Comparison of ENCODE assay signal across 19 cellular contexts in the genomic region with DNA sequence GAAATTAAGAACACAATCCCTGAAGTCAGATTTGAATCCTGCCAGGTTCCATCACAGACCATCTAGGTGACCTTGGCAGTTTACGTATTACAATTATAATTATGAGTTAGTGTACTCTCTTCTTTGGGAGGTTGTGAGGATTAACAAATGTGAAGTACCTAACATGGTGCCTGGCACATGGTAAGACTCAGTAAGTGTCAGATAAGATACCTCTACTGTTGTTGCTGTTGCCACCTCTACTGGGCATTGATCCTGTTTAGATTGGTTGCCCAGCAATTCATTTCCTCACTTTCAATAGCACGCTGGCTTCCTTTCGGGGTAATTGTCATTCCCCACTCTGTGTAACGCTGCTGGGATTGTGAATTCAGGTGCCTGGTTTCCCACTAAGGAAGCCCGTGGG. TPM values are rescaled to one million over a fixed set of nuclear protein-coding genes. Genes with fewer than 3 reads are reported as not detected.
DNase-seq lines count a peak whose midpoint lies in the region; ATAC-seq, FAIRE-seq and TF ChIP-seq lines count a peak whose summit lies in the region.
"Had no signal": no experiment of that assay in that cellular context is flagged by ENCODE, and none has a peak within 500 bp of the region (broad histone marks: within the 10 kb centered on the region; RNA-seq: fewer than 3 reads in every experiment).

No MANE protein-coding gene starts in this region.

- no peak overlapping the region for H3K14ac ChIP-seq in H1 (ENCODE audit: insufficient read length)

- no peak for TF ChIP-seq RAD21 in H1 (IDR thresholded peaks at IDR 0.05 in 1 of 2, conservative IDR thresholded peaks at IDR 0.05 in 1 of 2; ENCODE audit: low read depth in 2 of 2, low read length in 2 of 2)

- H3K27ac ChIP-seq in KMS-11, result peak overlapping the region; percentile 92
- H3K27ac ChIP-seq in H1 (ENCODE audit: low read depth, low read length), result no peak overlapping the region
- H3K27ac ChIP-seq in mesendoderm (ENCODE audit: low read depth, low read length), result no peak overlapping the region
- H3K27ac ChIP-seq: 22Rv1, A549 had no signal

- H2BK15ac ChIP-seq in H1 (ENCODE audit: low read length) (no peak overlapping the region), mesendoderm (replicated peaks; ENCODE audit: low read depth) (no peak overlapping the region)

- H3K79me2 ChIP-seq in KMS-11 (ENCODE audit: insufficient read depth, low read depth) (peaks cover 88% of the 10 kb centered on the region), H1 (ENCODE audit: control insufficient read depth in 1 of 2, insufficient read depth in 2 of 2, low read length in 2 of 2) (no peaks in the 10 kb centered on the region), mesendoderm (ENCODE audit: control insufficient read depth, insufficient read depth, low read length) (no peaks in the 10 kb centered on the region)

- H4K5ac ChIP-seq in H1 (ENCODE audit: insufficient read length, low read depth, low read length) (no peak overlapping the region), mesendoderm (ENCODE audit: low read length) (no peak overlapping the region)

- no peak overlapping the region for H3K4ac ChIP-seq in H1 (replicated peaks; ENCODE audit: insufficient read length, low read depth, low read length)
- no peak overlapping the region for H3K4ac ChIP-seq in mesendoderm (ENCODE audit: low read depth, low read length)

- H2BK120ac ChIP-seq in H1 (replicated peaks; ENCODE audit: low read depth, low read length), result no peak overlapping the region
- no peak overlapping the region for H2BK120ac ChIP-seq in mesendoderm (ENCODE audit: low read depth, low read length)

- H2BK5ac ChIP-seq in H1 (ENCODE audit: low read depth, low read length) (no peak overlapping the region), mesendoderm (ENCODE audit: low read length) (no peak overlapping the region)

- CTCF ChIA-PET in H1 (lab: Charles Lee; ENCODE audit: partially characterized antibody), result no interaction called here

- H3K18ac ChIP-seq in H1 (ENCODE audit: extremely low read depth, low read length), result no peak overlapping the region
- no peak overlapping the region for H3K18ac ChIP-seq in mesendoderm (ENCODE audit: low read length)

- TF ChIP-seq EP300 in H1 (IDR thresholded peaks at IDR 0.05; ENCODE audit: borderline replicate concordance in 1 of 2, low read depth in 2 of 2, low read length in 2 of 2), result no peak

- H4K8ac ChIP-seq in H1 (ENCODE audit: extremely low read depth, insufficient read depth, low read length) (no peak overlapping the region), mesendoderm (ENCODE audit: low read depth, low read length) (no peak overlapping the region)

- TF ChIP-seq CTCF in KMS-11 (conservative IDR thresholded peaks at IDR 0.05; ENCODE audit: low read depth, low read length) (no peak), H1 (IDR thresholded peaks at IDR 0.05; ENCODE audit: control extremely low read depth in 1 of 3, insufficient read depth in 1 of 3, low read depth in 1 of 3, low read length in 3 of 3) (no peak)

- H3K4me3 ChIP-seq in KMS-11 (IDR thresholded peaks at IDR 0.05; ENCODE audit: insufficient read depth, low read depth, low read length) (peak overlapping the region; percentile 68), H1 (ENCODE audit: extremely low read depth in 1 of 4, insufficient read depth in 2 of 4, low read depth in 3 of 4, low read length in 4 of 4) (no peak overlapping the region), mesendoderm (ENCODE audit: low read length) (no peak overlapping the region)
- H3K4me3 ChIP-seq: A549 had no signal

- H3K4me2 ChIP-seq in KMS-11 (peak overlapping the region; percentile 93), H1 (ENCODE audit: insufficient read depth in 1 of 2, low read depth in 2 of 2, low read length in 2 of 2) (no peak overlapping the region), mesendoderm (ENCODE audit: low read length) (no peak overlapping the region)
- H3K4me2 ChIP-seq: A549 had no signal

- no peak overlapping the region for H2BK20ac ChIP-seq in H1 (ENCODE audit: low read length)

- H3K36me3 ChIP-seq in KMS-11 (ENCODE audit: insufficient read depth), result no peaks in the 10 kb centered on the region
- H3K36me3 ChIP-seq in H1 (ENCODE audit: control insufficient read depth in 2 of 4, insufficient read depth in 4 of 4, low read length in 3 of 4), result no peaks in the 10 kb centered on the region
- H3K36me3 ChIP-seq in mesendoderm (ENCODE audit: control insufficient read depth, insufficient read depth, low read length), result no peaks in the 10 kb centered on the region

- no peaks in the 10 kb centered on the region for H3K9me3 ChIP-seq in H1 (ENCODE audit: insufficient read depth in 2 of 2, low read depth in 1 of 2, low read length in 1 of 2)
- H3K9me3 ChIP-seq: A549 had no signal

- H2AFZ ChIP-seq in KMS-11 (ENCODE audit: low read depth), result no peak overlapping the region
- H2AFZ ChIP-seq in H1 (ENCODE audit: low read length), result no peak overlapping the region; the same call in 1 of the 2 replicates

- 0 out of 2 replicates have a peak overlapping the region, but pooled peaks have one; percentile 39 for H2AK5ac ChIP-seq in H1 (ENCODE audit: low read depth, low read length)
- no peak overlapping the region for H2AK5ac ChIP-seq in mesendoderm (ENCODE audit: low read length)

- intact Hi-C loops in Right ventricle myocardium inferior (cut with DNase I) (no loop called here), cardiac septum (cut with DNase I) (no loop called here)

- FAIRE-seq in H1 (lab: Jason Lieb, UNC), result no peak
- FAIRE-seq: A549, GM12892, GM18507, HepG2 had no signal

- no peak for TF ChIP-seq POLR2A in H1 (IDR thresholded peaks at IDR 0.05; ENCODE audit: control extremely low read depth in 1 of 2, low read depth in 2 of 2, low read length in 2 of 2)

- H4K20me1 ChIP-seq in KMS-11 (ENCODE audit: insufficient read depth), result no peaks in the 10 kb centered on the region
- H4K20me1 ChIP-seq in H1 (replicated peaks in 1 of 2; ENCODE audit: control insufficient read depth in 1 of 2, insufficient read depth in 2 of 2, low read length in 2 of 2), result no peaks in the 10 kb centered on the region

- no peak overlapping the region for H2BK12ac ChIP-seq in H1 (ENCODE audit: low read depth, low read length)

- H3K27me3 ChIP-seq in KMS-11 (ENCODE audit: insufficient read depth, low read depth) (no peaks in the 10 kb centered on the region), H1 (replicated peaks in 1 of 4; ENCODE audit: control insufficient read depth in 3 of 4, extremely low read depth in 1 of 4, insufficient read depth in 3 of 4, low read length in 3 of 4) (no peaks in the 10 kb centered on the region), mesendoderm (ENCODE audit: insufficient read depth, low read length, poor library complexity) (no peaks in the 10 kb centered on the region)

- H3K23me2 ChIP-seq in H1 (ENCODE audit: low read depth, low read length), result no peaks in the 10 kb centered on the region

- WGBS in H1 (ENCODE audit: extremely low coverage in 1 of 2, insufficient coverage in 1 of 2, insufficient read length in 1 of 2, insufficient replicate concordance in 2 of 2, low coverage in 1 of 2, low lambda C conversion rate in 2 of 2, missing lambda C conversion rate in 1 of 2), 2 experiments, result 88% methylated on average over 5 of the region's 5 CpGs; no CpG with 5 or more reads in 1 of the 2 experiments
- no CpG with 5 or more reads among the region's 5 CpGs for WGBS in mesendoderm (ENCODE audit: extremely low coverage, insufficient coverage, low lambda C conversion rate)

- DNase-seq in Right ventricle myocardium inferior (ENCODE audit: missing footprints), result no peak
- DNase-seq in cardiac septum (ENCODE audit: low spot score), result no peak
- no peak for DNase-seq in H1 (ENCODE audit: low read depth in 1 of 2, low spot score in 2 of 2)
- peak; percentile 18 for DNase-seq in mesendoderm
- DNase-seq in activated naive CD4-positive, alpha-beta T cell treated with Interleukin-2 at 50 U/mL for 16 hours, result no peak
- no peak for DNase-seq in NCI-H187 treated with DMSO at 0.1 percent for 48 hours (lab: John Stamatoyannopoulos, UW)
- DNase-seq: AML-193; CD4-positive, alpha-beta memory T cell; DMS79; GDM1; GOT3; H9 had no signal

- peak; percentile 77 for ATAC-seq in Right ventricle myocardium inferior
- ATAC-seq: A549, HepG2 had no signal

- H3K56ac ChIP-seq in H1 (replicated peaks; ENCODE audit: insufficient read length, low read depth, low read length) (no peak overlapping the region), mesendoderm (ENCODE audit: low read length) (no peak overlapping the region)

- POLR2A ChIA-PET in H1 (lab: Charles Lee; ENCODE audit: partially characterized antibody), result no interaction called here

- H3K79me1 ChIP-seq in H1 (ENCODE audit: low read depth, low read length) (no peaks in the 10 kb centered on the region), mesendoderm (ENCODE audit: low read length) (no peaks in the 10 kb centered on the region)

- H3K9ac ChIP-seq in KMS-11 (peak overlapping the region; percentile 92), H1 (replicated peaks in 1 of 4; ENCODE audit: extremely low read depth in 1 of 4, low read depth in 3 of 4, low read length in 3 of 4) (no peak overlapping the region), mesendoderm (ENCODE audit: low read length) (no peak overlapping the region)

- H4K91ac ChIP-seq in H1 (replicated peaks; ENCODE audit: insufficient read length, low read length), result no peak overlapping the region

- H3K4me1 ChIP-seq in KMS-11 (ENCODE audit: low read depth, poor library complexity, severe bottlenecking) (peaks cover 79% of the 10 kb centered on the region), H1 (replicated peaks in 1 of 4; ENCODE audit: control insufficient read depth in 3 of 4, insufficient read depth in 4 of 4, low read length in 3 of 4) (no peaks in the 10 kb centered on the region), mesendoderm (ENCODE audit: control insufficient read depth, low read depth, low read length) (no peaks in the 10 kb centered on the region)
- H3K4me1 ChIP-seq: A549 had no signal

- no peak overlapping the region for H3K23ac ChIP-seq in H1 (ENCODE audit: insufficient read length)
- no peak overlapping the region for H3K23ac ChIP-seq in mesendoderm (ENCODE audit: low read length)

TF ChIP-seq in H1, 55 proteins besides CTCF, POLR2A, EP300 and RAD21 (continues in another document):
- TF ChIP-seq JUN (IDR thresholded peaks at IDR 0.05; ENCODE audit: low read depth, low read length) (no peak), SIX5 (IDR thresholded peaks at IDR 0.05; ENCODE audit: low read depth, low read length) (no peak), CHD1 (IDR thresholded peaks at IDR 0.05; ENCODE audit: low read depth, low read length) (no peak)

RNA-seq across cellular contexts. Expression of a gene that starts 31.7 kb away (rescaled TPM):
- 3.1 TPM for total RNA-seq in Right ventricle myocardium inferior
- 6.6 TPM for total RNA-seq in cardiac septum
- 0.15 and 0.60 TPM in 2 replicates for total RNA-seq in H1 (2021; fragmentation: NEBNext Ultra II Directional; extraction: Animal tissue kit (Norgen Biotek cat#: 25700))
- 0.05 TPM in 2 replicates for polyA plus RNA-seq in H1 (2011; rRNA removed)
- 0.01 TPM for polyA plus RNA-seq in H1 (2011; cell fraction: cytosol; rRNA removed)
- polyA plus RNA-seq in H1 (2011; cell fraction: nucleus; rRNA removed), result 0.09 TPM
- polyA plus RNA-seq in H1 (2012, experiment 1 of 2), result 0.08 to 0.19 TPM (median 0.13 TPM) in 4 replicates
- not detected for polyA plus RNA-seq in H1 (2012, experiment 2 of 2)
- 0.06 TPM for polyA plus RNA-seq in H1 (2013, experiment 1 of 2)
- polyA plus RNA-seq in H1 (2013, experiment 2 of 2), result 0.13 TPM
- 0.10 and 0.16 TPM in 2 replicates for polyA minus RNA-seq in H1 (2011; rRNA and poly(A)+ RNA removed)
- polyA minus RNA-seq in H1 (2011; cell fraction: cytosol; rRNA and poly(A)+ RNA removed), result not detected
- 0.60 TPM for polyA minus RNA-seq in H1 (2011; cell fraction: nucleus; rRNA and poly(A)+ RNA removed)
- polyA plus RNA-seq in mesendoderm (2013, experiment 1 of 2), result 0.14 TPM
- polyA plus RNA-seq in mesendoderm (2013, experiment 2 of 2), result 0.14 TPM
- total RNA-seq: CD4-positive, alpha-beta memory T cell; Daoy; HepG2 had no signal
- polyA plus RNA-seq: CD4-positive, alpha-beta memory T cell; HepG2 had no signal
